25 cellular contexts compared by ENCODE assay signal in the genomic region with DNA sequence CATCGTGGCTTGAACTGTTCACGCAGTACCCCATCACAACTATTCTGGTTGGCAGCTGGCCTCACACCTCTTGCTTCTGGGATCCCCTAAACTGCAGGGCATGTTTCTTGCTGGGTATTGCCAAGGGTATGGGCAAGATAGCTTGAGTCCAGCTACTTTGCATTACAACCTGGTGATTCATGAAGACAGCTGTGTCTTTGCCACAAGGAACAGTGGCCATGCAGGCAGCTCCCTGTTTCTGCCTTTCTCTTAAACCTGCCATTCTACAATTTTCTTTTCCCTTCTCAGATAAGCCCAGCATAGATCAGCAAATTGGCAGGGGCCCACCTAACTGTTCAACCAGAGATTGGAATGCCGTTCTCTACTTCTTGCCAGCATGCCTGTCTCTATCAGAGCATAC. TPM values are rescaled to one million over a fixed set of nuclear protein-coding genes. Genes with fewer than 3 reads are reported as not detected.
A peak's percentile ranks its signal among the peaks of the same experiment; 100 is the strongest.
DNase-seq lines count a peak whose midpoint lies in the region; ATAC-seq, FAIRE-seq and TF ChIP-seq lines count a peak whose summit lies in the region.
"Had no signal": no experiment of that assay in that cellular context is flagged by ENCODE, and none has a peak within 500 bp of the region (broad histone marks: within the 10 kb centered on the region; RNA-seq: fewer than 3 reads in every experiment).

No MANE protein-coding gene starts in this region.

- TF ChIP-seq EP300 in SK-N-SH (IDR thresholded peaks at IDR 0.05; ENCODE audit: borderline replicate concordance in 1 of 2, low read depth in 1 of 2, low read length in 1 of 2), result no peak

- H3K4me3 ChIP-seq in SK-N-SH (ENCODE audit: low read depth in 2 of 2, low read length in 1 of 2), result no peak overlapping the region
- H3K4me3 ChIP-seq in thyroid gland (replicated peaks in 1 of 3), result no peak overlapping the region
- H3K4me3 ChIP-seq: cardiac muscle cell, dorsolateral prefrontal cortex, gastrocnemius medialis, tibial artery had no signal

- intact Hi-C loops in thyroid gland (cut with DNase I), result no loop called here

- no peaks in the 10 kb centered on the region for H3K9me2 ChIP-seq in SK-N-SH

- CTCF ChIA-PET in SK-N-SH (lab: Yijun Ruan, JAX), result interaction anchor here (1.3 kb wide), 1 partner anchor 10 kb away, joined by 3 read pairs; no protein-coding TSS in a partner anchor

- no peaks in the 10 kb centered on the region for H3K27me3 ChIP-seq in SK-N-SH (ENCODE audit: insufficient read depth)
- no peaks in the 10 kb centered on the region for H3K27me3 ChIP-seq in thyroid gland
- H3K27me3 ChIP-seq: dorsolateral prefrontal cortex, gastrocnemius medialis, tibial artery had no signal

- no peaks in the 10 kb centered on the region for H3F3A ChIP-seq in SK-N-SH (replicated peaks; ENCODE audit: insufficient read depth)

- H3K79me2 ChIP-seq in SK-N-SH (ENCODE audit: insufficient read depth), result no peaks in the 10 kb centered on the region

- no peak for TF ChIP-seq RAD21 in SK-N-SH (IDR thresholded peaks at IDR 0.05; ENCODE audit: low read length)

- H3K4me1 ChIP-seq in SK-N-SH (ENCODE audit: control insufficient read depth in 1 of 2, insufficient read depth in 2 of 2, low read depth in 1 of 2, low read length in 1 of 2) (no peaks in the 10 kb centered on the region), thyroid gland (no peaks in the 10 kb centered on the region)
- H3K4me1 ChIP-seq: gastrocnemius medialis, tibial artery had no signal

- no peaks in the 10 kb centered on the region for H4K20me1 ChIP-seq in SK-N-SH (ENCODE audit: insufficient read depth)

- peak; percentile 12 for DNase-seq in H54 (ENCODE audit: insufficient read length, low spot score)
- DNase-seq in SK-N-SH, result no peak
- DNase-seq in glomerular visceral epithelial cell (ENCODE audit: extremely low spot score), result peak; percentile 63
- DNase-seq in thyroid gland, result peak; percentile 8 to 48
- DNase-seq in activated CD4-positive, alpha-beta T cell treated with anti-CD3 and anti-CD28 coated beads for 48 hours, result no peak
- DNase-seq: activated CD4-positive, alpha-beta T cell treated with anti-CD3 and anti-CD28 coated beads, Interleukin-2, amount 50 U/mL, for 4 hours; activated effector memory CD4-positive, alpha-beta T cell treated with Interleukin-2 at 50 U/mL for 16 hours; DMS79; dorsolateral prefrontal cortex; gastrocnemius medialis; mesendoderm; NCI-H1436; NCI-H2171; NCI-H82; stimulated activated CD4-positive, alpha-beta T cell treated with anti-CD3 and anti-CD28 coated beads, Interleukin-2, amount 100 ng/mL, for 24 hours; stimulated activated naive CD8-positive, alpha-beta T cell treated with anti-CD3 and anti-CD28 coated beads, Interleukin-15, Interleukin-2, amounts not matched to agents 100 U/mL and 50 U/mL, for 24 hours; T-helper 17 cell; tibial artery had no signal

- H3K4me2 ChIP-seq in SK-N-SH, result no peak overlapping the region

- H3K9ac ChIP-seq in SK-N-SH, result no peak overlapping the region

- WGBS in SK-N-SH (ENCODE audit: low lambda C conversion rate), result 94% methylated on average over 3 of the region's 3 CpGs
- WGBS in thyroid gland, 2 donors, result 77 to 81% methylated on average over 3 of the region's 3 CpGs

- H3K36me3 ChIP-seq in SK-N-SH (replicated peaks in 1 of 2; ENCODE audit: control insufficient read depth in 1 of 2, insufficient read depth in 2 of 2, low read length in 1 of 2) (no peaks in the 10 kb centered on the region), thyroid gland (no peaks in the 10 kb centered on the region)
- H3K36me3 ChIP-seq: cardiac muscle cell, gastrocnemius medialis, tibial artery had no signal

- TF ChIP-seq POLR2A in H54 (IDR thresholded peaks at IDR 0.05; ENCODE audit: low read depth, low read length) (no peak), thyroid gland (IDR thresholded peaks at IDR 0.05) (no peak)

- no peak overlapping the region for H2AFZ ChIP-seq in SK-N-SH (ENCODE audit: low read depth)

- H3K9me3 ChIP-seq in SK-N-SH, result no peaks in the 10 kb centered on the region
- H3K9me3 ChIP-seq in thyroid gland, result no peaks in the 10 kb centered on the region
- H3K9me3 ChIP-seq: gastrocnemius medialis, tibial artery had no signal

- ATAC-seq in HG03175 (IDR thresholded peaks at IDR 0.05; ENCODE audit: unreplicated experiment) (no peak), GM21619 (IDR thresholded peaks at IDR 0.05; ENCODE audit: unreplicated experiment) (no peak)
- ATAC-seq: gastrocnemius medialis; HepG2; stimulated activated naive CD8-positive, alpha-beta T cell treated with anti-CD3 and anti-CD28 coated beads, Interleukin-15, Interleukin-2, amounts not matched to agents 100 U/mL and 50 U/mL, for 24 hours; T-helper 17 cell had no signal

- H3K27ac ChIP-seq in SK-N-SH (ENCODE audit: low read depth in 2 of 2, low read length in 1 of 2) (no peak overlapping the region), thyroid gland (no peak overlapping the region)
- H3K27ac ChIP-seq: cardiac muscle cell, dorsolateral prefrontal cortex, gastrocnemius medialis, tibial artery, VCaP had no signal

- POLR2A ChIA-PET in SK-N-SH (lab: Yijun Ruan, JAX), result no interaction called here

- no peak for FAIRE-seq in H54 (lab: Jason Lieb, UNC)
- FAIRE-seq: HepG2 had no signal

- TF ChIP-seq CTCF in SK-N-SH (IDR thresholded peaks at IDR 0.05) (no peak), thyroid gland (IDR thresholded peaks at IDR 0.05) (no peak)

TF ChIP-seq in SK-N-SH, 30 proteins besides CTCF, POLR2A, EP300 and RAD21:
- TF ChIP-seq, protein P1, sequence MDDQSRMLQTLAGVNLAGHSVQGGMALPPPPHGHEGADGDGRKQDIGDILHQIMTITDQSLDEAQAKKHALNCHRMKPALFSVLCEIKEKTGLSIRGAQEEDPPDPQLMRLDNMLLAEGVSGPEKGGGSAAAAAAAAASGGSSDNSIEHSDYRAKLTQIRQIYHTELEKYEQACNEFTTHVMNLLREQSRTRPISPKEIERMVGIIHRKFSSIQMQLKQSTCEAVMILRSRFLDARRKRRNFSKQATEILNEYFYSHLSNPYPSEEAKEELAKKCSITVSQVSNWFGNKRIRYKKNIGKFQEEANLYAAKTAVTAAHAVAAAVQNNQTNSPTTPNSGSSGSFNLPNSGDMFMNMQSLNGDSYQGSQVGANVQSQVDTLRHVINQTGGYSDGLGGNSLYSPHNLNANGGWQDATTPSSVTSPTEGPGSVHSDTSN (IDR thresholded peaks at IDR 0.05), result no peak
- TF ChIP-seq FOSL2 (IDR thresholded peaks at IDR 0.05; ENCODE audit: borderline replicate concordance, low read depth) (peak; percentile 43; the same call in 1 of the 2 replicates), GATA2 (CRISPR knock-in tag; IDR thresholded peaks at IDR 0.05) (no peak), TCF12 (IDR thresholded peaks at IDR 0.05) (peak; percentile 49), POLR2AphosphoS5 (IDR thresholded peaks at IDR 0.05; ENCODE audit: low read depth, low read length) (no peak), MEF2A (IDR thresholded peaks at IDR 0.05; ENCODE audit: borderline replicate concordance, low read depth) (no peak), JUND (IDR thresholded peaks at IDR 0.05) (0 out of 2 replicates have a peak, but pooled peaks have one; percentile 12), FOXM1 (IDR thresholded peaks at IDR 0.05; ENCODE audit: low read depth) (no peak)
TF ChIP-seq in SK-N-SH: peak in this region for 3.

RNA-seq across cellular contexts. Expression of gene TENM3, which starts 42.8 kb away (rescaled TPM):
- 10.4 and 13.3 TPM in 2 replicates for polyA plus RNA-seq in SK-N-SH (2012; rRNA removed)
- polyA plus RNA-seq in SK-N-SH (2012; cell fraction: cytosol; rRNA removed), result 9.4 and 11.4 TPM in 2 replicates
- polyA plus RNA-seq in SK-N-SH (2012; cell fraction: nucleus; rRNA removed), result 6.7 and 12.6 TPM in 2 replicates
- total RNA-seq in thyroid gland, result 10 to 100 TPM; 41.8 to 82.2 (median 68.1) TPM
- total RNA-seq: natural killer cell treated with Interleukin-12 subunit alpha and Interleukin-12 subunit beta and Interleukin-15 and Interleukin-18, amount 100 ng/mL, for 72 hours; OCI-LY7; T-helper 17 cell had no signal
- polyA plus RNA-seq: HepG2 had no signal

Comparison
In these comparisons a context has a peak if more than half of its experiments do, and no peak if none do; other contexts are left out.
1. DNase-seq: peak in H54 (single experiment), glomerular visceral epithelial cell (single experiment) and thyroid gland (2 of 2); none in SK-N-SH (single experiment) and activated CD4-positive, alpha-beta T cell treated with anti-CD3 and anti-CD28 coated beads for 48 hours (single experiment).